ENCODE assay signal across 14 cellular contexts in the genomic region with DNA sequence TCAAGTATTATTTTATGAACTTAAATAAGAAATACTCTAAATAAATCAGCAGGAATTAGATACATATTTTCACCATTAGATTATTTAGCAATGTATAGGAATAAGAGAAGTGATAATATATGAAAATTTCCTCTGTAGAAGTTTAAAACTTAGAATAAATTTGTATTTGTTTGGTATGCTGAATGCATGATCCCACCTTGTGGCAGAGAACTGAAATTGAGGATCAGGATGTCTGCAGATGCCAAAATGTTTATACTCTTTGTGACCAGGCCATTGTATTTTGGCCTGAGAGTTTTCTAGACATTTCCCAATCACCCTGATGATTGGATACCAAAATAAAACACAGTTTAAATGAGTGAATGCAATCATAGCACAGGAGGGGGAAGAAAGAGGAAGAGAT. TPM values are rescaled to one million over a fixed set of nuclear protein-coding genes. Genes with fewer than 3 reads are reported as not detected.
DNase-seq lines count a peak whose midpoint lies in the region; ATAC-seq and TF ChIP-seq lines count a peak whose summit lies in the region.
"Had no signal": no experiment of that assay in that cellular context is flagged by ENCODE, and none has a peak within 500 bp of the region (broad histone marks: within the 10 kb centered on the region; RNA-seq: fewer than 3 reads in every experiment).

No MANE protein-coding gene starts in this region.

- H3K4me2 ChIP-seq in H9 (ENCODE audit: insufficient read depth, insufficient read length, low read length) = no peak overlapping the region

- H3K4me3 ChIP-seq in RWPE2 (ENCODE audit: severe bottlenecking) (no peak overlapping the region), epithelial cell of esophagus (ENCODE audit: low read length) (no peak overlapping the region)
- H3K4me3 ChIP-seq in CD8-positive, alpha-beta T cell (ENCODE audit: low read depth, low read length) = no peak overlapping the region
- H3K4me3 ChIP-seq: esophagus muscularis mucosa, transverse colon had no signal

- H3K9ac ChIP-seq in H9 (ENCODE audit: extremely low read depth, insufficient read length, low read length) = no peak overlapping the region

- H3K14ac ChIP-seq in H9 (ENCODE audit: insufficient read depth, low read length) = no peak overlapping the region

- H4K20me1 ChIP-seq in H9 (ENCODE audit: control insufficient read depth, insufficient read depth, insufficient read length) = no peaks in the 10 kb centered on the region

- H3K9me3 ChIP-seq in H9 (ENCODE audit: control insufficient read depth, low read depth, low read length) (no peaks in the 10 kb centered on the region), RWPE2 (ENCODE audit: severe bottlenecking) (no peaks in the 10 kb centered on the region)
- no peaks in the 10 kb centered on the region for H3K9me3 ChIP-seq in CD8-positive, alpha-beta T cell (ENCODE audit: low read length)
- H3K9me3 ChIP-seq: esophagus muscularis mucosa, transverse colon had no signal

- no peak overlapping the region for H2AFZ ChIP-seq in H9 (ENCODE audit: low read length)

- H4K5ac ChIP-seq in H9 (ENCODE audit: insufficient read length, low read depth, low read length) = no peak overlapping the region

- H3K9me3 Mint-ChIP-seq in H9 (no peaks in the 10 kb centered on the region), neural crest cell (no peaks in the 10 kb centered on the region)
- H3K9me3 Mint-ChIP-seq in CD8-positive, alpha-beta T cell = peaks cover 18% of the 10 kb centered on the region
- H3K9me3 Mint-ChIP-seq: T-helper 1 cell treated with Interleukin-12 subunit alpha and Interleukin-12 subunit beta and Interleukin-4 antibody, amounts not matched to agents 30 μg/mL and 1 μg/mL, for 36 hours had no signal

- DNase-seq in H9 = no peak
- no peak for DNase-seq in RWPE2 (ENCODE audit: low spot score)
- DNase-seq in epithelial cell of esophagus (ENCODE audit: low read depth) = peak; percentile 14
- DNase-seq in neural crest cell (ENCODE audit: low read depth, low spot score) = no peak
- DNase-seq in pons (ENCODE audit: low spot score) = no peak
- DNase-seq in CD8-positive, alpha-beta T cell = no peak
- DNase-seq: activated CD4-positive, alpha-beta T cell treated with anti-CD3 and anti-CD28 coated beads, Interleukin-2, amount 50 U/mL, for 4 hours; NCI-H2171; transverse colon had no signal

- H3K4me1 Mint-ChIP-seq in H9 (0 out of 4 replicates have a peak, but pooled peaks cover 0 to 3% of the 10 kb centered on the region in 2 experiments), neural crest cell (peaks cover 5% of the 10 kb centered on the region)
- no peaks in the 10 kb centered on the region for H3K4me1 Mint-ChIP-seq in CD8-positive, alpha-beta T cell (ENCODE audit: low read depth)
- H3K4me1 Mint-ChIP-seq: central memory CD8-positive, alpha-beta T cell had no signal

- no peaks in the 10 kb centered on the region for H3K4me1 ChIP-seq in H9 (ENCODE audit: insufficient read depth, low read length)
- no peaks in the 10 kb centered on the region for H3K4me1 ChIP-seq in RWPE2 (ENCODE audit: insufficient read depth, poor library complexity, severe bottlenecking)
- no peaks in the 10 kb centered on the region for H3K4me1 ChIP-seq in CD8-positive, alpha-beta T cell (ENCODE audit: insufficient read depth, low read length)

- H3K18ac ChIP-seq in H9 (ENCODE audit: insufficient read length, low read depth, low read length) = no peak overlapping the region

- H3K23me2 ChIP-seq in H9 (ENCODE audit: insufficient read length, low read depth, low read length, poor library complexity, severe bottlenecking) = no peaks in the 10 kb centered on the region

- no peak overlapping the region for H3K23ac ChIP-seq in H9 (ENCODE audit: insufficient read length, low read depth, low read length)

- H3K27me3 Mint-ChIP-seq in H9 (ENCODE audit: low read depth) (no peaks in the 10 kb centered on the region), neural crest cell (ENCODE audit: low read depth) (no peaks in the 10 kb centered on the region)
- no peaks in the 10 kb centered on the region for H3K27me3 Mint-ChIP-seq in CD8-positive, alpha-beta T cell (ENCODE audit: low read depth)
- H3K27me3 Mint-ChIP-seq: central memory CD8-positive, alpha-beta T cell had no signal

- H2BK20ac ChIP-seq in H9 (ENCODE audit: low read depth, low read length, poor library complexity, severe bottlenecking) = no peak overlapping the region

- H2BK120ac ChIP-seq in H9 (ENCODE audit: low read depth, low read length, poor library complexity, severe bottlenecking) = no peak overlapping the region

- H2BK5ac ChIP-seq in H9 (ENCODE audit: insufficient read length, low read length) = no peak overlapping the region

- ATAC-seq in RWPE2 (ENCODE audit: low read depth) = no peak
- no peak for ATAC-seq in GM19455 (IDR thresholded peaks at IDR 0.05; ENCODE audit: unreplicated experiment)
- ATAC-seq in CD8-positive, alpha-beta T cell = no peak
- ATAC-seq in GM19452 (IDR thresholded peaks at IDR 0.05; ENCODE audit: unreplicated experiment) = no peak

- H3T11ph ChIP-seq in H9 (ENCODE audit: low read length) = no peak overlapping the region

- no peak overlapping the region for H2AK5ac ChIP-seq in H9 (ENCODE audit: insufficient read length, low read length)

- intact Hi-C loops in CD8-positive, alpha-beta T cell (cut with DNase I, micrococcal nuclease) = no loop called here

- no peaks in the 10 kb centered on the region for H3K27me3 ChIP-seq in H9 (ENCODE audit: insufficient read depth, low read length)
- H3K27me3 ChIP-seq in RWPE2 (ENCODE audit: insufficient read depth, poor library complexity, severe bottlenecking) = no peaks in the 10 kb centered on the region
- no peaks in the 10 kb centered on the region for H3K27me3 ChIP-seq in CD8-positive, alpha-beta T cell (ENCODE audit: insufficient read depth, low read length)
- H3K27me3 ChIP-seq: esophagus muscularis mucosa, transverse colon had no signal

- CTCF ChIA-PET in CD8-positive, alpha-beta T cell (lab: Charles Lee) = no interaction called here

- no peak overlapping the region for H2BK12ac ChIP-seq in H9 (ENCODE audit: insufficient read length, low read depth, low read length)

- H3K36me3 Mint-ChIP-seq in H9 (ENCODE audit: insufficient read depth in 1 of 3, low read depth in 3 of 3) (no peaks in the 10 kb centered on the region), neural crest cell (ENCODE audit: low read depth) (no peaks in the 10 kb centered on the region)
- H3K36me3 Mint-ChIP-seq in CD8-positive, alpha-beta T cell = no peaks in the 10 kb centered on the region

- no peak overlapping the region for H4K8ac ChIP-seq in H9 (replicated peaks; ENCODE audit: insufficient read length, low read depth, low read length)

- no peak overlapping the region for H3K56ac ChIP-seq in H9 (ENCODE audit: insufficient read length, low read depth, low read length)

- POLR2A ChIA-PET in CD8-positive, alpha-beta T cell (lab: Charles Lee) = no interaction called here

- no peak overlapping the region for H3K4me3 Mint-ChIP-seq in H9
- H3K4me3 Mint-ChIP-seq in neural crest cell = no peak overlapping the region
- no peak overlapping the region for H3K4me3 Mint-ChIP-seq in CD8-positive, alpha-beta T cell
- H3K4me3 Mint-ChIP-seq: central memory CD8-positive, alpha-beta T cell; T-helper 1 cell treated with Interleukin-12 subunit alpha and Interleukin-12 subunit beta and Interleukin-4 antibody, amounts not matched to agents 30 μg/mL and 1 μg/mL, for 36 hours had no signal

- H3K27ac ChIP-seq in H9 (ENCODE audit: insufficient read length, low read depth, low read length) = no peak overlapping the region
- H3K27ac ChIP-seq in RWPE2 (ENCODE audit: poor library complexity, severe bottlenecking) = no peak overlapping the region
- no peak overlapping the region for H3K27ac ChIP-seq in CD8-positive, alpha-beta T cell (ENCODE audit: low read depth, low read length)
- H3K27ac ChIP-seq: transverse colon had no signal

- no peaks in the 10 kb centered on the region for H3K79me1 ChIP-seq in H9 (ENCODE audit: insufficient read depth, low read depth, low read length, poor library complexity, severe bottlenecking)

- H3K27ac Mint-ChIP-seq in H9 (no peak overlapping the region), neural crest cell (ENCODE audit: unreplicated experiment) (no peak overlapping the region)
- no peak overlapping the region for H3K27ac Mint-ChIP-seq in CD8-positive, alpha-beta T cell
- H3K27ac Mint-ChIP-seq: T-helper 1 cell treated with Interleukin-12 subunit alpha and Interleukin-12 subunit beta and Interleukin-4 antibody, amounts not matched to agents 30 μg/mL and 1 μg/mL, for 36 hours had no signal

- H4K91ac ChIP-seq in H9 (ENCODE audit: insufficient read length, low read depth, low read length) = no peak overlapping the region

- H3K4ac ChIP-seq in H9 (ENCODE audit: low read depth, low read length) = no peak overlapping the region

- H3K79me2 ChIP-seq in H9 (ENCODE audit: insufficient read depth, low read length) = no peaks in the 10 kb centered on the region

- TF ChIP-seq CTCF in H9 (conservative IDR thresholded peaks at IDR 0.05) (peak; percentile 50; the same call in 2 of the 3 replicates), RWPE2 (IDR thresholded peaks at IDR 0.05; ENCODE audit: poor library complexity, severe bottlenecking) (peak; percentile 37), epithelial cell of esophagus (IDR thresholded peaks at IDR 0.05; ENCODE audit: insufficient read depth, low read depth, low read length, missing control alignments) (peak; percentile 38), neural crest cell (conservative IDR thresholded peaks at IDR 0.05) (peak; percentile 53)
- TF ChIP-seq CTCF in CD8-positive, alpha-beta T cell (IDR thresholded peaks at IDR 0.05) = no peak

- H2BK15ac ChIP-seq in H9 (ENCODE audit: low read depth, low read length) = no peak overlapping the region

- no peaks in the 10 kb centered on the region for H3K36me3 ChIP-seq in RWPE2 (ENCODE audit: low read depth)
- no peaks in the 10 kb centered on the region for H3K36me3 ChIP-seq in CD8-positive, alpha-beta T cell (ENCODE audit: insufficient read depth, low read length)
- H3K36me3 ChIP-seq: esophagus muscularis mucosa, transverse colon had no signal

RNA-seq across cellular contexts. Expression of gene TYRP1, which starts 6.3 kb away (rescaled TPM):
- total RNA-seq in H9 (2021) = 0.18 TPM in 1 of 2 replicates, not detected in the other
- total RNA-seq in neural crest cell = not detected in 2 replicates
- not detected for total RNA-seq in CD8-positive, alpha-beta T cell
